36 cellular contexts compared by ENCODE assay signal in genomic region chr1:119409731-119410130, GRCh38. TPM values are rescaled to one million over a fixed set of nuclear protein-coding genes. Genes with fewer than 3 reads are reported as not detected.
A peak's percentile ranks its signal among the peaks of the same experiment; 100 is the strongest.
DNase-seq lines count a peak whose midpoint lies in the region; ATAC-seq and TF ChIP-seq lines count a peak whose summit lies in the region.
"Had no signal": no experiment of that assay in that cellular context is flagged by ENCODE, and none has a peak within 500 bp of the region (broad histone marks: within the 10 kb centered on the region; RNA-seq: fewer than 3 reads in every experiment).

No MANE protein-coding gene starts in this region.

- H4K20me1 ChIP-seq in PC-3 (ENCODE audit: low read length) = no peaks in the 10 kb centered on the region
- H4K20me1 ChIP-seq in fibroblast of lung (ENCODE audit: control insufficient read depth, extremely low read depth, insufficient read depth, low read length) = no peaks in the 10 kb centered on the region
- H4K20me1 ChIP-seq: BLaER1 treated with 17β-estradiol and CSF1 and Interleukin-3, amounts not matched to agents 10 nM and 100 nM had no signal

- DNase-seq in AG08395 (ENCODE audit: low spot score) = peak; percentile 28
- DNase-seq in GM04503 (ENCODE audit: low read depth) = peak; percentile 61
- DNase-seq in PC-3 = peak; percentile 2
- DNase-seq in fibroblast of lung (ENCODE audit: low read depth in 2 of 2) = peak; percentile 1 to 65
- no peak for DNase-seq in left lobe of liver (ENCODE audit: low spot score)
- DNase-seq in GM10266 (ENCODE audit: extremely low spot score) = no peak
- no peak for DNase-seq in DMS153 (lab: John Stamatoyannopoulos, UW)
- DNase-seq: activated naive CD4-positive, alpha-beta T cell treated with anti-CD3 and anti-CD28 coated beads, Interleukin-2, amount 10 ng/mL, durations not matched to agents 7 days and 5 days; aorta; hippocampal formation; immature natural killer cell; left ventricle myocardium inferior; naive thymus-derived CD8-positive, alpha-beta T cell; NCI-H1417 treated with DMSO at 0.1 percent for 48 hours; NCI-H2081 treated with DMSO at 0.1 percent for 48 hours; NK-92 treated with Interleukin-12 subunit alpha and Interleukin-12 subunit beta, amount 100 ng/mL, for 24 hours; SHP77 treated with DMSO at 0.1 percent for 48 hours; stimulated activated CD4-positive, alpha-beta T cell treated with anti-CD3 and anti-CD28 coated beads, Interleukin-2, amount 100 ng/mL, for 48 hours; stimulated activated naive CD4-positive, alpha-beta T cell; T-helper 9 cell; testis had no signal

- ATAC-seq in PC-3 (no peak), left lobe of liver (no peak), gastroesophageal sphincter (no peak)
- ATAC-seq: HepG2; naive thymus-derived CD8-positive, alpha-beta T cell; Panc1 had no signal

- H3F3A ChIP-seq in PC-3 (ENCODE audit: low read length, unreplicated experiment) = no peaks in the 10 kb centered on the region

- BruUV-seq in PC-3 (replicated peaks; lab: Mats Ljungman, UMichigan) = no TSS peak

- H3K79me2 ChIP-seq in PC-3 (ENCODE audit: low read length) (no peaks in the 10 kb centered on the region), fibroblast of lung (ENCODE audit: control insufficient read depth, insufficient read depth, low read length) (no peaks in the 10 kb centered on the region)

- POLR2A ChIA-PET in PC-3 (lab: Charles Lee; ENCODE audit: unreplicated experiment) = no interaction called here

- H3K27me3 ChIP-seq in PC-3 (ENCODE audit: low read length) (peaks cover 16% of the 10 kb centered on the region), fibroblast of lung (ENCODE audit: control insufficient read depth, insufficient read depth, low read length) (no peaks in the 10 kb centered on the region), gastroesophageal sphincter (no peaks in the 10 kb centered on the region)
- H3K27me3 ChIP-seq: BLaER1 treated with 17β-estradiol and CSF1 and Interleukin-3, amounts not matched to agents 10 nM and 100 nM; testis; vagina had no signal

- H3K4me2 ChIP-seq in PC-3 (ENCODE audit: low read length) (no peak overlapping the region), fibroblast of lung (ENCODE audit: extremely low read depth, insufficient read depth, low read length) (no peak overlapping the region)
- H3K4me2 ChIP-seq: BLaER1 treated with 17β-estradiol and CSF1 and Interleukin-3, amounts not matched to agents 10 nM and 100 nM; smooth muscle cell had no signal

- no peaks in the 10 kb centered on the region for H3K4me1 ChIP-seq in PC-3 (ENCODE audit: insufficient read depth, low read length)
- no peaks in the 10 kb centered on the region for H3K4me1 ChIP-seq in fibroblast of lung (ENCODE audit: control insufficient read depth, extremely low read depth, insufficient read depth, low read length)
- no peaks in the 10 kb centered on the region for H3K4me1 ChIP-seq in gastroesophageal sphincter
- H3K4me1 ChIP-seq: left ventricle myocardium inferior, testis, vagina had no signal

- TF ChIP-seq POLR2A in gastroesophageal sphincter (IDR thresholded peaks at IDR 0.05) = no peak

- no peaks in the 10 kb centered on the region for H3K9me2 ChIP-seq in PC-3 (replicated peaks; ENCODE audit: low read length)

- no peaks in the 10 kb centered on the region for H3K9me3 ChIP-seq in PC-3 (ENCODE audit: low read length)
- H3K9me3 ChIP-seq in fibroblast of lung (ENCODE audit: control insufficient read depth, insufficient read depth, low read depth, low read length) = no peaks in the 10 kb centered on the region
- peaks cover 0 to 19% (median 0%) of the 10 kb centered on the region in 3 donors for H3K9me3 ChIP-seq in gastroesophageal sphincter
- H3K9me3 ChIP-seq: testis, vagina had no signal

- intact Hi-C loops in PC-3 (cut with micrococcal nuclease) = no loop called here

- no peak for TF ChIP-seq EP300 in gastroesophageal sphincter (IDR thresholded peaks at IDR 0.05)

- H3K9ac ChIP-seq in PC-3 (ENCODE audit: low read length) (no peak overlapping the region), fibroblast of lung (ENCODE audit: insufficient read depth, low read length) (no peak overlapping the region)
- H3K9ac ChIP-seq: BLaER1 treated with 17β-estradiol and CSF1 and Interleukin-3, amounts not matched to agents 10 nM and 100 nM had no signal

- TF ChIP-seq CTCF in PC-3 (conservative IDR thresholded peaks at IDR 0.05; ENCODE audit: low read depth, low read length) (no peak), fibroblast of lung (conservative IDR thresholded peaks at IDR 0.05 in 1 of 2, IDR thresholded peaks at IDR 0.05 in 1 of 2; ENCODE audit: low read depth in 1 of 2, low read length in 2 of 2) (no peak), GM10266 (IDR thresholded peaks at IDR 0.05; ENCODE audit: control insufficient read depth, insufficient read depth, low read depth, missing control alignments) (no peak), gastroesophageal sphincter (IDR thresholded peaks at IDR 0.05) (no peak)

- CTCF ChIA-PET in PC-3 (lab: Charles Lee) = no interaction called here

- H3K36me3 ChIP-seq in PC-3 (ENCODE audit: low read depth, low read length) = no peaks in the 10 kb centered on the region
- no peaks in the 10 kb centered on the region for H3K36me3 ChIP-seq in fibroblast of lung (ENCODE audit: control insufficient read depth, insufficient read depth, low read length)
- H3K36me3 ChIP-seq in gastroesophageal sphincter = no peaks in the 10 kb centered on the region
- H3K36me3 ChIP-seq: BLaER1 treated with 17β-estradiol and CSF1 and Interleukin-3, amounts not matched to agents 10 nM and 100 nM; left ventricle myocardium inferior; vagina had no signal

- H2AFZ ChIP-seq in PC-3 (ENCODE audit: low read length) = no peak overlapping the region
- no peak overlapping the region for H2AFZ ChIP-seq in fibroblast of lung (ENCODE audit: low read length)

- no peak overlapping the region for H3K27ac ChIP-seq in PC-3 (ENCODE audit: low read length)
- no peak overlapping the region for H3K27ac ChIP-seq in fibroblast of lung (ENCODE audit: insufficient read depth, low read length)
- H3K27ac ChIP-seq in gastroesophageal sphincter = no peak overlapping the region
- H3K27ac ChIP-seq: BLaER1 treated with 17β-estradiol and CSF1 and Interleukin-3, amounts not matched to agents 10 nM and 100 nM; HL-60; left ventricle myocardium inferior; testis; vagina had no signal

- H3K4me3 ChIP-seq in PC-3 (ENCODE audit: low read length) = no peak overlapping the region
- H3K4me3 ChIP-seq in fibroblast of lung (replicated peaks in 1 of 4; ENCODE audit: control extremely low read depth in 1 of 4, insufficient read depth in 1 of 4, low read depth in 3 of 4, low read length in 4 of 4) = no peak overlapping the region
- H3K4me3 ChIP-seq in gastroesophageal sphincter = no peak overlapping the region
- H3K4me3 ChIP-seq: BLaER1 treated with 17β-estradiol and CSF1 and Interleukin-3, amounts not matched to agents 10 nM and 100 nM; left ventricle myocardium inferior; smooth muscle cell; testis; vagina had no signal

RNA-seq across cellular contexts. Expression of gene HSD3B2, which starts 5.2 kb away (rescaled TPM):
- total RNA-seq in PC-3 (2014; rRNA removed) = not detected in 2 replicates
- total RNA-seq in fibroblast of lung = not detected in 2 replicates
- not detected in 2 replicates for polyA plus RNA-seq in fibroblast of lung
- polyA plus RNA-seq in fibroblast of lung (2012) = not detected in 2 replicates
- not detected in 2 replicates for polyA minus RNA-seq in fibroblast of lung (ENCODE audit: low replicate concordance)
- total RNA-seq in left lobe of liver = 0.83 TPM
- not detected for total RNA-seq in gastroesophageal sphincter
- total RNA-seq: A673; activated T-helper 1 cell treated with anti-CD3 and anti-CD28 coated beads, Interleukin-12 subunit alpha, Interleukin-12 subunit beta, Interleukin-2, Interleukin-4 antibody, amounts not matched to agents 30 ng/mL and 10 ng/mL and 1 ng/mL, durations not matched to agents 14 hours and 24 hours and 36 hours; frontal cortex; H4; HepG2; left ventricle myocardium inferior; LHCN-M2; naive thymus-derived CD8-positive, alpha-beta T cell; NCI-H460; osteoblast; renal cortical epithelial cell; smooth muscle cell had no signal
- polyA plus RNA-seq: immature natural killer cell; naive thymus-derived CD8-positive, alpha-beta T cell; smooth muscle cell had no signal

RNA-seq across cellular contexts. Expression of gene HAO2, which starts 41.1 kb away (rescaled TPM):
- not detected in 2 replicates for total RNA-seq in PC-3 (2014; rRNA removed)
- not detected in 2 replicates for total RNA-seq in fibroblast of lung
- polyA plus RNA-seq in fibroblast of lung = not detected in 2 replicates
- not detected in 2 replicates for polyA plus RNA-seq in fibroblast of lung (2012)
- polyA minus RNA-seq in fibroblast of lung (ENCODE audit: low replicate concordance) = not detected in 2 replicates
- 206 TPM for total RNA-seq in left lobe of liver
- not detected for total RNA-seq in gastroesophageal sphincter
- total RNA-seq: A673; activated T-helper 1 cell treated with anti-CD3 and anti-CD28 coated beads, Interleukin-12 subunit alpha, Interleukin-12 subunit beta, Interleukin-2, Interleukin-4 antibody, amounts not matched to agents 30 ng/mL and 10 ng/mL and 1 ng/mL, durations not matched to agents 14 hours and 24 hours and 36 hours; aorta; H4; left ventricle myocardium inferior; LHCN-M2; naive thymus-derived CD8-positive, alpha-beta T cell; NCI-H460; osteoblast; renal cortical epithelial cell; smooth muscle cell; testis; vagina had no signal
- polyA plus RNA-seq: aorta; immature natural killer cell; naive thymus-derived CD8-positive, alpha-beta T cell; smooth muscle cell had no signal

Comparison
In these comparisons a context has a peak if more than half of its experiments do, and no peak if none do; other contexts are left out.
1. DNase-seq: peak in AG08395 (single experiment), GM04503 (single experiment), PC-3 (single experiment) and fibroblast of lung (2 of 2); none in left lobe of liver (single experiment), GM10266 (single experiment) and DMS153 (single experiment).
2. RNA of gene HAO2, which starts 41.1 kb away (total RNA-seq): 206 TPM in left lobe of liver (single experiment); not detected in PC-3, not detected in fibroblast of lung and not detected in gastroesophageal sphincter; every median in the first group is over 100 times any median in the second.